ENCODE assay signal across 9 cellular contexts in the genomic region with DNA sequence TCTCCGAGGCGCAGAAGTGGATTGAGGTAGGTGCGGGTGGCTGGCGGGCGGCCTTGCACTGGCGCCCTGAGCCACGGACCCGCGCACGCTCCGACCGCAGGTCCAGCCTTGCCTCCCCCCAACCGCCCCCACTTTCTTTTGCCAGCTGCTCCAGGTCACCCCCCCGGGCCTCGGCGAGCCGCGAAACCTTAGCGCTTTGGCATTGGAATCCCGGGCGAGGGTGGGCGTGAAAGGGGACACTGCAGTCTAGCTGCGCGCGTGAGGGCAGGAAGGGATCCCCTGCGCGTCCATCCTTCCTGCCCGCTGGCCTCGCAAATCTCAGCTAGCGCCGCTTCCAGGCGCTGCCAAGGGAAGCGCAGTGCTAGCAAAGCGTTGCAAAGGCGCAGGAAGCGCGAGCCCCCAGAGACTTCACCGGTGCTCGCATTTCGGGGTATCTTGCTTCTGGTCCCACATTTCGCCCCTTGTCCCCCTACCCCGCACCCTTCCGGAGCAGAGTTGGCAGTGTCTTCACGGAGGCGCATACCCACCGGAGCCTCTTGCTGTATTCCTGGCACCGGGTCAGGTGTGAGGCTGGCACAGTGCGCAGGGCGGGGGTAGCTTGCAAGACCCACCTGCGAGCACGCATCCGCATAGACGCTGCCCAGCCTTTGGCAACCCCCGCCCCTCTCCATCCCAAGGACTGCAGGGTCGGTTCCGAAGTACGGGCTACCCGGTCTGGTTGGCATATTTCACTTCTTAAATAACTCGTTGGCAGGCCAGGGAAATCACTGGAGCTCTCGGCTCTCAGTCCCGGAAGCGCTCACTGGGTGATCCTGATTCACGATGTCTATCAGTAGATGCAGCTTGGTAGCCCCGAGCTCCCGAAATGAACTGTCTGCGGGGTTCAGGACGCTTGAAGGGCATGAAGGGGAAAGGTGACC.
DNase-seq lines count a peak whose midpoint lies in the region; ATAC-seq and TF ChIP-seq lines count a peak whose summit lies in the region.
"Had no signal": no experiment of that assay in that cellular context is flagged by ENCODE, and none has a peak within 500 bp of the region (broad histone marks: within the 10 kb centered on the region; RNA-seq: fewer than 3 reads in every experiment).

No MANE protein-coding gene starts in this region.

- H4K5ac ChIP-seq in IMR-90 (ENCODE audit: low read depth, low read length) = no peak overlapping the region

- H4K20me1 ChIP-seq in IMR-90 (ENCODE audit: insufficient read depth, low read length) = no peaks in the 10 kb centered on the region

- TF ChIP-seq POLR2A in IMR-90 (IDR thresholded peaks at IDR 0.05; ENCODE audit: low read depth, low read length) = no peak
- no peak for TF ChIP-seq POLR2A in gastrocnemius medialis (IDR thresholded peaks at IDR 0.05)

- no peak overlapping the region for H3K4me3 Mint-ChIP-seq in activated T-helper 1 cell treated with anti-CD3 and anti-CD28 coated beads, Interleukin-12 subunit alpha, Interleukin-12 subunit beta, Interleukin-2, Interleukin-4 antibody, amounts not matched to agents 30 ng/mL and 10 ng/mL and 1 ng/mL, durations not matched to agents 14 hours and 24 hours and 36 hours
- H3K4me3 Mint-ChIP-seq: natural killer cell treated with Interleukin-12 subunit alpha and Interleukin-12 subunit beta and Interleukin-15 and Interleukin-18, amount 100 ng/mL, for 72 hours had no signal

- WGBS in IMR-90 (ENCODE audit: extremely low coverage in 2 of 2, insufficient read length in 1 of 2), 2 experiments = 2% methylated on average over 32 of the region's 67 CpGs; no CpG with 5 or more reads in 1 of the 2 experiments

- no peaks in the 10 kb centered on the region for H3K4me1 ChIP-seq in IMR-90 (ENCODE audit: control insufficient read depth, insufficient read depth, low read length)
- H3K4me1 ChIP-seq in gastrocnemius medialis = peaks cover 42 to 43% of the 10 kb centered on the region in 2 donors

- H3K18ac ChIP-seq in IMR-90 (ENCODE audit: low read depth, low read length) = no peak overlapping the region

- no peak overlapping the region for H2BK20ac ChIP-seq in IMR-90 (ENCODE audit: low read depth, low read length)

- DNase-seq in BJ (ENCODE audit: low read depth) = no peak
- DNase-seq in IMR-90 = no peak
- peak; percentile 18 for DNase-seq in astrocyte of the spinal cord (ENCODE audit: low read depth, low spot score)
- DNase-seq in gastrocnemius medialis = peak; percentile 35 to 70
- no peak for DNase-seq in GM19240 (ENCODE audit: insufficient read length, low spot score)
- DNase-seq in activated T-helper 1 cell treated with anti-CD3 and anti-CD28 coated beads, Interleukin-12 subunit alpha, Interleukin-12 subunit beta, Interleukin-2, Interleukin-4 antibody, amounts not matched to agents 30 ng/mL and 10 ng/mL and 1 ng/mL, durations not matched to agents 14 hours and 24 hours and 36 hours (ENCODE audit: low spot score) = no peak
- no peak for DNase-seq in RPMI8226

- no peak overlapping the region for H3K56ac ChIP-seq in IMR-90 (ENCODE audit: extremely low read depth, insufficient read depth, low read length)

- H3K27me3 Mint-ChIP-seq in activated T-helper 1 cell treated with anti-CD3 and anti-CD28 coated beads, Interleukin-12 subunit alpha, Interleukin-12 subunit beta, Interleukin-2, Interleukin-4 antibody, amounts not matched to agents 30 ng/mL and 10 ng/mL and 1 ng/mL, durations not matched to agents 14 hours and 24 hours and 36 hours (ENCODE audit: insufficient read depth) = peaks cover 49% of the 10 kb centered on the region

- H2AK5ac ChIP-seq in IMR-90 (ENCODE audit: low read depth, low read length) = no peak overlapping the region

- TF ChIP-seq CTCF in BJ (IDR thresholded peaks at IDR 0.05; ENCODE audit: insufficient read depth, low read depth, low read length) = no peak
- TF ChIP-seq CTCF in IMR-90 (conservative IDR thresholded peaks at IDR 0.05; ENCODE audit: low read depth, low read length) = no peak
- TF ChIP-seq CTCF in astrocyte of the spinal cord (IDR thresholded peaks at IDR 0.05; ENCODE audit: low read depth, low read length) = no peak
- no peak for TF ChIP-seq CTCF in gastrocnemius medialis (IDR thresholded peaks at IDR 0.05 in 4 of 5, conservative IDR thresholded peaks at IDR 0.05 in 1 of 5)

- peak overlapping the region; percentile 61 for H3K4me2 ChIP-seq in IMR-90 (ENCODE audit: low read depth, low read length)

- dilution Hi-C loops in IMR-90 (cut with HindIII; ENCODE audit: low sequenced_read_pairs, unreplicated experiment) = no loop called here

- H3K27me3 ChIP-seq in BJ (ENCODE audit: control insufficient read depth, insufficient read depth, low read length) (no peaks in the 10 kb centered on the region), IMR-90 (ENCODE audit: control insufficient read depth, insufficient read depth, low read length) (peaks cover 27% of the 10 kb centered on the region), gastrocnemius medialis (no peaks in the 10 kb centered on the region)

- H3K36me3 ChIP-seq in BJ (ENCODE audit: control insufficient read depth, insufficient read depth, low read length) (peaks cover 2% of the 10 kb centered on the region; the same call in 1 of the 2 replicates), IMR-90 (ENCODE audit: control insufficient read depth, insufficient read depth, low read length) (no peaks in the 10 kb centered on the region), gastrocnemius medialis (no peaks in the 10 kb centered on the region)

- no peak overlapping the region for H3K14ac ChIP-seq in IMR-90 (replicated peaks; ENCODE audit: low read depth, low read length)

- no peaks in the 10 kb centered on the region for H3K9me3 Mint-ChIP-seq in activated T-helper 1 cell treated with anti-CD3 and anti-CD28 coated beads, Interleukin-12 subunit alpha, Interleukin-12 subunit beta, Interleukin-2, Interleukin-4 antibody, amounts not matched to agents 30 ng/mL and 10 ng/mL and 1 ng/mL, durations not matched to agents 14 hours and 24 hours and 36 hours
- H3K9me3 Mint-ChIP-seq: natural killer cell treated with Interleukin-12 subunit alpha and Interleukin-12 subunit beta and Interleukin-15 and Interleukin-18, amount 100 ng/mL, for 72 hours had no signal

- no peaks in the 10 kb centered on the region for H3K4me1 Mint-ChIP-seq in activated T-helper 1 cell treated with anti-CD3 and anti-CD28 coated beads, Interleukin-12 subunit alpha, Interleukin-12 subunit beta, Interleukin-2, Interleukin-4 antibody, amounts not matched to agents 30 ng/mL and 10 ng/mL and 1 ng/mL, durations not matched to agents 14 hours and 24 hours and 36 hours (ENCODE audit: low read depth)

- H4K8ac ChIP-seq in IMR-90 (ENCODE audit: low read depth in 2 of 2, low read length in 2 of 2) = no peak overlapping the region

- H3K36me3 Mint-ChIP-seq in activated T-helper 1 cell treated with anti-CD3 and anti-CD28 coated beads, Interleukin-12 subunit alpha, Interleukin-12 subunit beta, Interleukin-2, Interleukin-4 antibody, amounts not matched to agents 30 ng/mL and 10 ng/mL and 1 ng/mL, durations not matched to agents 14 hours and 24 hours and 36 hours (ENCODE audit: low read depth) = no peaks in the 10 kb centered on the region
- H3K36me3 Mint-ChIP-seq: natural killer cell treated with Interleukin-12 subunit alpha and Interleukin-12 subunit beta and Interleukin-15 and Interleukin-18, amount 100 ng/mL, for 72 hours had no signal

- no peak overlapping the region for H4K91ac ChIP-seq in IMR-90 (ENCODE audit: insufficient read depth, low read depth, low read length)

- no peak overlapping the region for H2BK5ac ChIP-seq in IMR-90 (ENCODE audit: low read depth, low read length, poor library complexity, severe bottlenecking)

- H3K4me3 ChIP-seq in BJ (ENCODE audit: low read depth, low read length) = peak overlapping the region; percentile 56
- peak overlapping the region; percentile 63 for H3K4me3 ChIP-seq in IMR-90 (ENCODE audit: insufficient read depth, low read depth, low read length)
- peak overlapping the region; percentile 46 for H3K4me3 ChIP-seq in astrocyte of the spinal cord (ENCODE audit: low read depth, low read length)
- H3K4me3 ChIP-seq in iPS-18c (ENCODE audit: insufficient read depth, low read depth, low read length) = peak overlapping the region; percentile 72
- H3K4me3 ChIP-seq in gastrocnemius medialis = peak overlapping the region; percentile 84 to 96 (median 92)

- H2BK120ac ChIP-seq in IMR-90 (ENCODE audit: low read depth, low read length) = no peak overlapping the region

- no peak overlapping the region for H2BK15ac ChIP-seq in IMR-90 (ENCODE audit: low read depth, low read length)

- CTCF ChIA-PET in BJ (lab: Yijun Ruan, JAX) = interaction anchor here (0.6 to 3.2 kb wide), 9 partner anchors 9 to 301 kb away, joined by 3 to 11 read pairs (median 3); no protein-coding TSS in a partner anchor
- CTCF ChIA-PET in IMR-90 (lab: Yijun Ruan, JAX) = no interaction called here

- no peaks in the 10 kb centered on the region for H3K9me1 ChIP-seq in IMR-90 (ENCODE audit: insufficient read depth, low read length)

- intact Hi-C loops in IMR-90 (cut with micrococcal nuclease) = no loop called here
- intact Hi-C loops in gastrocnemius medialis (cut with DNase I; ENCODE audit: low total_unique reads) = loop anchor here (2.0 to 5.0 kb wide), 5 partner anchors 54 to 210 kb away; no protein-coding TSS in a partner anchor
- intact Hi-C loops in activated T-helper 1 cell treated with anti-CD3 and anti-CD28 coated beads, Interleukin-12 subunit alpha, Interleukin-12 subunit beta, Interleukin-2, Interleukin-4 antibody, amounts not matched to agents 30 ng/mL and 10 ng/mL and 1 ng/mL, durations not matched to agents 14 hours and 24 hours and 36 hours (cut with micrococcal nuclease) = loop anchor here (10.0 kb wide), 1 partner anchor 504 kb away; no protein-coding TSS in a partner anchor

- ATAC-seq in IMR-90 (ENCODE audit: low read depth) (peak; percentile 63), gastrocnemius medialis (peak; percentile 40 to 43)

- peak overlapping the region; percentile 3 for H3K9ac ChIP-seq in IMR-90 (ENCODE audit: low read depth, low read length)

- H3K27ac ChIP-seq in IMR-90 (ENCODE audit: insufficient read depth, low read length) = peak overlapping the region; percentile 28; the same call in 1 of the 2 replicates
- H3K27ac ChIP-seq in gastrocnemius medialis = peak overlapping the region; percentile 89 to 93 (median 90)

- H3K23ac ChIP-seq in IMR-90 (ENCODE audit: low read depth, low read length) = 0 out of 2 replicates have a peak overlapping the region, but pooled peaks have one; percentile 59

- POLR2A ChIA-PET in BJ (lab: Charles Lee) = interaction anchor here (0.8 kb wide), 2 partner anchors 21 to 85 kb away, joined by 3 to 5 read pairs; no protein-coding TSS in a partner anchor
- POLR2A ChIA-PET in IMR-90 (lab: Charles Lee; ENCODE audit: unreplicated experiment) = no interaction called here

- H3K79me1 ChIP-seq in IMR-90 (ENCODE audit: low read depth in 1 of 2, low read length in 2 of 2) = no peaks in the 10 kb centered on the region

- H2AFZ ChIP-seq in IMR-90 (replicated peaks; ENCODE audit: low read length, poor library complexity) = peak overlapping the region; percentile 89

- H2AK9ac ChIP-seq in IMR-90 (replicated peaks; ENCODE audit: low read depth, low read length, poor library complexity) = peak overlapping the region; percentile 9

- TF ChIP-seq RAD21 in IMR-90 (IDR thresholded peaks at IDR 0.05; ENCODE audit: low read length) = no peak

- no peak overlapping the region for H3K27ac Mint-ChIP-seq in activated T-helper 1 cell treated with anti-CD3 and anti-CD28 coated beads, Interleukin-12 subunit alpha, Interleukin-12 subunit beta, Interleukin-2, Interleukin-4 antibody, amounts not matched to agents 30 ng/mL and 10 ng/mL and 1 ng/mL, durations not matched to agents 14 hours and 24 hours and 36 hours
- H3K27ac Mint-ChIP-seq: natural killer cell treated with Interleukin-12 subunit alpha and Interleukin-12 subunit beta and Interleukin-15 and Interleukin-18, amount 100 ng/mL, for 72 hours had no signal

- in situ Hi-C loops in IMR-90 (cut with MboI; ENCODE audit: low sequenced_read_pairs) = no loop called here
- in situ Hi-C loops in astrocyte of the spinal cord (cut with HindIII; ENCODE audit: low sequenced_read_pairs) = no loop called here
- in situ Hi-C loops in gastrocnemius medialis (cut with MboI; ENCODE audit: low sequenced_read_pairs in 4 of 4) = loop anchor here in 3 of 4 donors (10.0 to 25.0 kb wide), 2 partner anchors 174 to 176 kb away; a partner anchor contains a TSS

- no peaks in the 10 kb centered on the region for H3K9me3 ChIP-seq in IMR-90 (ENCODE audit: control insufficient read depth, insufficient read depth, low read length)
- peaks cover 2% of the 10 kb centered on the region for H3K9me3 ChIP-seq in iPS-18c (ENCODE audit: control insufficient read depth, insufficient read depth, low read length)
- H3K9me3 ChIP-seq in gastrocnemius medialis = no peaks in the 10 kb centered on the region

- no TSS peak for BruUV-seq in IMR-90 (replicated peaks; lab: Mats Ljungman, UMichigan)

- no peak overlapping the region for H3K4ac ChIP-seq in IMR-90 (ENCODE audit: low read depth, low read length)

Comparison
In these comparisons a context has a peak if more than half of its experiments do, and no peak if none do; other contexts are left out.
1. DNase-seq: peak in astrocyte of the spinal cord (single experiment) and gastrocnemius medialis (2 of 2); none in BJ (single experiment), IMR-90 (single experiment), GM19240 (single experiment), activated T-helper 1 cell treated with anti-CD3 and anti-CD28 coated beads, Interleukin-12 subunit alpha, Interleukin-12 subunit beta, Interleukin-2, Interleukin-4 antibody, amounts not matched to agents 30 ng/mL and 10 ng/mL and 1 ng/mL, durations not matched to agents 14 hours and 24 hours and 36 hours (single experiment) and RPMI8226 (single experiment).
2. in situ Hi-C loops: an anchor here in gastrocnemius medialis (10.0 to 25.0 kb wide); none called in IMR-90 and astrocyte of the spinal cord.
3. Peak in every context shown above with its lines, with median percentiles within 50 percentile points of each other: H3K4me3 ChIP-seq.